20 cellular contexts compared by ENCODE assay signal in the genomic region with DNA sequence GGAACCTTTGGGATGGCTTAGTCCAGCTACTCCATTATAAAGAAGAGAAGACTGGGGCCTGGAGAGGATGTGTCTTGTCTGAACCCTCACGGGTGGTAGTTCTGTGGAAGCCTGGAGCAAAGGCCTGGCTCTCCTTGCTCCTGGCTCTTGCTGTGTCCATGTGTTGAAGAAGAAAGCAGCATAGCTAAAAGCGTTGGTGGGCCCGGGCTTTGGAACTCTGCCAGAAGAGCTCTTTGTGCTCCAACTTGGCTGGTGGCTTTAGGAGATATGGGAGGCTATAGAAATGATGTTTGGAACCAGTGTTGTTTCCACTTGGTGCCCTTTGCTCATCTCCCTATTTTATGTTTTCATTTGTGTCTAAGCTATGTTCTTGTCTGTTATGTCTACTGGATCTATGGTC.
DNase-seq lines count a peak whose midpoint lies in the region; ATAC-seq, FAIRE-seq and TF ChIP-seq lines count a peak whose summit lies in the region.
"Had no signal": no experiment of that assay in that cellular context is flagged by ENCODE, and none has a peak within 500 bp of the region (broad histone marks: within the 10 kb centered on the region; RNA-seq: fewer than 3 reads in every experiment).

No MANE protein-coding gene starts in this region.

- peaks cover 96% of the 10 kb centered on the region for H3K79me2 ChIP-seq in HepG2 (ENCODE audit: insufficient read depth, low read length)
- H3K79me2 ChIP-seq in hepatocyte, result peaks cover 79% of the 10 kb centered on the region

- CTCF ChIA-PET in HepG2 (lab: Yijun Ruan, JAX; ENCODE audit: low intra/inter-chr PET ratio, low total read pairs), result no interaction called here

- no peak overlapping the region for H3K9ac ChIP-seq in HepG2 (ENCODE audit: insufficient read depth, low read depth, low read length)

- no peak for TF ChIP-seq POLR2A in right lobe of liver (IDR thresholded peaks at IDR 0.05)
- no peak for TF ChIP-seq POLR2A in HepG2 (IDR thresholded peaks at IDR 0.05; ENCODE audit: insufficient read depth in 1 of 2, low read depth in 2 of 2, low read length in 2 of 2)

- intact Hi-C loops in right lobe of liver (cut with DNase I), result no loop called here
- intact Hi-C loops in HepG2 (cut with micrococcal nuclease; ENCODE audit: unreplicated experiment), result no loop called here

- ATAC-seq in right lobe of liver, result no peak
- ATAC-seq in HepG2, result no peak
- ATAC-seq in HG03571 (IDR thresholded peaks at IDR 0.05; ENCODE audit: unreplicated experiment), result no peak
- ATAC-seq: activated CD8-positive, alpha-beta T cell treated with anti-CD3 and anti-CD28 coated beads for 36 hours; PC-3 had no signal

- no CpG with 5 or more reads among the region's 3 CpGs for WGBS in right lobe of liver (ENCODE audit: insufficient coverage, low coverage, low lambda C conversion rate, missing lambda C conversion rate)
- 88% methylated on average over 1 of the region's 3 CpGs for WGBS in HepG2 (ENCODE audit: low lambda C conversion rate)
- 70% methylated on average over 3 of the region's 3 CpGs for WGBS in hepatocyte (ENCODE audit: low lambda C conversion rate, missing lambda C conversion rate)

- POLR2A ChIA-PET in HepG2 (lab: Yijun Ruan, JAX), result interaction anchor here (0.9 to 1.4 kb wide), 3 partner anchors 16 to 51 kb away, joined by 3 read pairs; no protein-coding TSS in a partner anchor

- TF ChIP-seq EP300 in HepG2 (IDR thresholded peaks at IDR 0.05; ENCODE audit: low read depth in 2 of 2, low read length in 2 of 2), result no peak
- no peak for TF ChIP-seq EP300 in HepG2 (CRISPR knock-in tag; IDR thresholded peaks at IDR 0.05; ENCODE audit: borderline replicate concordance)

- DNase-seq in right lobe of liver (no peak), HepG2 (ENCODE audit: low spot score) (no peak), NCI-H446 (lab: John Stamatoyannopoulos, UW) (peak; percentile 60 to 89), hepatocyte (ENCODE audit: low spot score) (no peak), NCI-H187 (lab: John Stamatoyannopoulos, UW) (no peak), HK-2 (ENCODE audit: unreplicated experiment) (no peak)
- DNase-seq: activated CD4-positive, CD25-positive, alpha-beta regulatory T cell treated with anti-CD3 and anti-CD28 coated beads, Interleukin-2, amount 50 U/mL, for 72 hours; activated CD8-positive, alpha-beta T cell treated with anti-CD3 and anti-CD28 coated beads for 36 hours; Karpas-422; mammary epithelial cell; MV-4-11; NCI-H1930; NCI-H226; PC-3; T-helper 1 cell; uterus had no signal

- no TSS peak for BruUV-seq in HepG2 (replicated peaks; lab: Mats Ljungman, UMichigan)

- H3K27me3 ChIP-seq in right lobe of liver (no peaks in the 10 kb centered on the region), HepG2 (ENCODE audit: control insufficient read depth in 1 of 2, insufficient read depth in 2 of 2, low read length in 2 of 2) (no peaks in the 10 kb centered on the region), hepatocyte (no peaks in the 10 kb centered on the region)
- H3K27me3 ChIP-seq: uterus had no signal

- H3K27ac ChIP-seq in right lobe of liver, result peak overlapping the region in 2 of 3 donors; percentile 24 to 54
- no peak overlapping the region for H3K27ac ChIP-seq in HepG2 (ENCODE audit: extremely low read length, insufficient read depth, low read length)
- H3K27ac ChIP-seq in hepatocyte, result peak overlapping the region; percentile 80
- H3K27ac ChIP-seq: neutrophil, prostate gland, uterus had no signal

- in situ Hi-C loops in HepG2 (cut with HindIII; ENCODE audit: extremely low pct_ligation_motif_present, low pct_unique_long_range_greater_than_20kb), result loop anchor here (5.0 kb wide), 1 partner anchor 77 kb away; no protein-coding TSS in a partner anchor

- no peaks in the 10 kb centered on the region for H3K36me3 ChIP-seq in right lobe of liver
- peaks cover 0 to 1% of the 10 kb centered on the region in 2 experiments; a peak in 1 of 5 replicates for H3K36me3 ChIP-seq in HepG2 (replicated peaks in 1 of 2; ENCODE audit: control insufficient read depth in 1 of 2, insufficient read depth in 2 of 2, low read length in 2 of 2)
- H3K36me3 ChIP-seq in hepatocyte (replicated peaks; ENCODE audit: insufficient read depth, low read depth), result no peaks in the 10 kb centered on the region
- H3K36me3 ChIP-seq: neutrophil, prostate gland, uterus had no signal

- TF ChIP-seq RAD21 in HepG2 (CRISPR knock-in tag; IDR thresholded peaks at IDR 0.05), result no peak

- no peak overlapping the region for H3K4me2 ChIP-seq in HepG2 (ENCODE audit: low read depth, low read length)
- no peak overlapping the region for H3K4me2 ChIP-seq in hepatocyte

- H3K4me3 ChIP-seq in right lobe of liver (no peak overlapping the region), HepG2 (replicated peaks in 1 of 3; ENCODE audit: insufficient read depth in 1 of 3, low read depth in 2 of 3, low read length in 3 of 3) (no peak overlapping the region), hepatocyte (no peak overlapping the region)
- H3K4me3 ChIP-seq: prostate gland, uterus had no signal

- no peaks in the 10 kb centered on the region for H3K9me2 ChIP-seq in hepatocyte (replicated peaks; ENCODE audit: insufficient read depth)

- H3K4me1 ChIP-seq in right lobe of liver (peaks cover 0 to 13% (median 5%) of the 10 kb centered on the region in 4 donors), HepG2 (ENCODE audit: insufficient read depth, low read length) (peaks cover 99% of the 10 kb centered on the region), hepatocyte (ENCODE audit: insufficient read depth) (peaks cover 66% of the 10 kb centered on the region)
- H3K4me1 ChIP-seq: prostate gland, uterus had no signal

- H4K20me1 ChIP-seq in HepG2 (ENCODE audit: insufficient read depth, low read length) (no peaks in the 10 kb centered on the region), hepatocyte (ENCODE audit: insufficient read depth, poor library complexity, severe bottlenecking) (no peaks in the 10 kb centered on the region)

- TF ChIP-seq CTCF in right lobe of liver (IDR thresholded peaks at IDR 0.05), result no peak
- no peak for TF ChIP-seq CTCF in HepG2 (CRISPR knock-in tag; IDR thresholded peaks at IDR 0.05)
- no peak for TF ChIP-seq CTCF in hepatocyte (IDR thresholded peaks at IDR 0.05; ENCODE audit: poor library complexity)

- no peak for FAIRE-seq in HepG2 (lab: Jason Lieb, UNC)
- FAIRE-seq: D721Med had no signal

- no peak overlapping the region for H2AFZ ChIP-seq in HepG2 (ENCODE audit: low read length)
- no peak overlapping the region for H2AFZ ChIP-seq in hepatocyte

- no peaks in the 10 kb centered on the region for H3K9me3 ChIP-seq in right lobe of liver
- H3K9me3 ChIP-seq in HepG2 (ENCODE audit: low read length), result no peaks in the 10 kb centered on the region
- H3K9me3 ChIP-seq in hepatocyte (ENCODE audit: low read depth), result no peaks in the 10 kb centered on the region
- H3K9me3 ChIP-seq: neutrophil, prostate gland, uterus had no signal

TF ChIP-seq in HepG2, 621 proteins besides CTCF, POLR2A, EP300 and RAD21:
- no peak for TF ChIP-seq NCOA2 (CRISPR knock-in tag; IDR thresholded peaks at IDR 0.05)
- TF ChIP-seq KLF16 (CRISPR knock-in tag; IDR thresholded peaks at IDR 0.05), result no peak
- TF ChIP-seq ARID2 (CRISPR knock-in tag; IDR thresholded peaks at IDR 0.05; ENCODE audit: borderline replicate concordance), result no peak
- no peak for TF ChIP-seq RARA (CRISPR knock-in tag; IDR thresholded peaks at IDR 0.05)
- TF ChIP-seq ZKSCAN8 (CRISPR knock-in tag; IDR thresholded peaks at IDR 0.05; ENCODE audit: borderline replicate concordance), result no peak
- no peak for TF ChIP-seq ZNF264 (CRISPR knock-in tag; IDR thresholded peaks at IDR 0.05)
- no peak for TF ChIP-seq TAF15 (IDR thresholded peaks at IDR 0.05; ENCODE audit: low read depth, low read length, poor library complexity, severe bottlenecking)
- TF ChIP-seq ZMYM2 (CRISPR knock-in tag; IDR thresholded peaks at IDR 0.05), result no peak
- TF ChIP-seq, protein P1, sequence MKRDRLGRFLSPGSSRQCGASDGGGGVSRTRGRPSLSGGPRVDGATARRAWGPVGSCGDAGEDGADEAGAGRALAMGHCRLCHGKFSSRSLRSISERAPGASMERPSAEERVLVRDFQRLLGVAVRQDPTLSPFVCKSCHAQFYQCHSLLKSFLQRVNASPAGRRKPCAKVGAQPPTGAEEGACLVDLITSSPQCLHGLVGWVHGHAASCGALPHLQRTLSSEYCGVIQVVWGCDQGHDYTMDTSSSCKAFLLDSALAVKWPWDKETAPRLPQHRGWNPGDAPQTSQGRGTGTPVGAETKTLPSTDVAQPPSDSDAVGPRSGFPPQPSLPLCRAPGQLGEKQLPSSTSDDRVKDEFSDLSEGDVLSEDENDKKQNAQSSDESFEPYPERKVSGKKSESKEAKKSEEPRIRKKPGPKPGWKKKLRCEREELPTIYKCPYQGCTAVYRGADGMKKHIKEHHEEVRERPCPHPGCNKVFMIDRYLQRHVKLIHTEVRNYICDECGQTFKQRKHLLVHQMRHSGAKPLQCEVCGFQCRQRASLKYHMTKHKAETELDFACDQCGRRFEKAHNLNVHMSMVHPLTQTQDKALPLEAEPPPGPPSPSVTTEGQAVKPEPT (CRISPR knock-in tag; IDR thresholded peaks at IDR 0.05; ENCODE audit: low read depth), result no peak
- no peak for TF ChIP-seq ZNF205 (CRISPR knock-in tag; IDR thresholded peaks at IDR 0.05)
- TF ChIP-seq, protein P2, sequence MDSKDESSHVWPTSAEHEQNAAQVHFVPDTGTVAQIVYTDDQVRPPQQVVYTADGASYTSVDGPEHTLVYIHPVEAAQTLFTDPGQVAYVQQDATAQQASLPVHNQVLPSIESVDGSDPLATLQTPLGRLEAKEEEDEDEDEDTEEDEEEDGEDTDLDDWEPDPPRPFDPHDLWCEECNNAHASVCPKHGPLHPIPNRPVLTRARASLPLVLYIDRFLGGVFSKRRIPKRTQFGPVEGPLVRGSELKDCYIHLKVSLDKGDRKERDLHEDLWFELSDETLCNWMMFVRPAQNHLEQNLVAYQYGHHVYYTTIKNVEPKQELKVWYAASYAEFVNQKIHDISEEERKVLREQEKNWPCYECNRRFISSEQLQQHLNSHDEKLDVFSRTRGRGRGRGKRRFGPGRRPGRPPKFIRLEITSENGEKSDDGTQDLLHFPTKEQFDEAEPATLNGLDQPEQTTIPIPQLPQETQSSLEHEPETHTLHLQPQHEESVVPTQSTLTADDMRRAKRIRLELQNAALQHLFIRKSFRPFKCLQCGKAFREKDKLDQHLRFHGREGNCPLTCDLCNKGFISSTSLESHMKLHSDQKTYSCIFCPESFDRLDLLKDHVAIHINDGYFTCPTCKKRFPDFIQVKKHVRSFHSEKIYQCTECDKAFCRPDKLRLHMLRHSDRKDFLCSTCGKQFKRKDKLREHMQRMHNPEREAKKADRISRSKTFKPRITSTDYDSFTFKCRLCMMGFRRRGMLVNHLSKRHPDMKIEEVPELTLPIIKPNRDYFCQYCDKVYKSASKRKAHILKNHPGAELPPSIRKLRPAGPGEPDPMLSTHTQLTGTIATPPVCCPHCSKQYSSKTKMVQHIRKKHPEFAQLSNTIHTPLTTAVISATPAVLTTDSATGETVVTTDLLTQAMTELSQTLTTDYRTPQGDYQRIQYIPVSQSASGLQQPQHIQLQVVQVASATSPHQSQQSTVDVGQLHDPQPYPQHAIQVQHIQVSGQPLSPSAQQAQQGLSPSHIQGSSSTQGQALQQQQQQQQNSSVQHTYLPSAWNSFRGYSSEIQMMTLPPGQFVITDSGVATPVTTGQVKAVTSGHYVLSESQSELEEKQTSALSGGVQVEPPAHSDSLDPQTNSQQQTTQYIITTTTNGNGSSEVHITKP (CRISPR knock-in tag; IDR thresholded peaks at IDR 0.05; ENCODE audit: low read depth), result no peak
TF ChIP-seq in HepG2: peak in this region for 0.

Comparison
In these comparisons a context has a peak if more than half of its experiments do, and no peak if none do; other contexts are left out.
1. DNase-seq: peak in NCI-H446 (2 of 2); none in right lobe of liver (0 of 3), HepG2 (single experiment), hepatocyte (single experiment), NCI-H187 (0 of 2) and HK-2 (single experiment).